Comparison of ENCODE assay signal across 13 cellular contexts in the genomic region with DNA sequence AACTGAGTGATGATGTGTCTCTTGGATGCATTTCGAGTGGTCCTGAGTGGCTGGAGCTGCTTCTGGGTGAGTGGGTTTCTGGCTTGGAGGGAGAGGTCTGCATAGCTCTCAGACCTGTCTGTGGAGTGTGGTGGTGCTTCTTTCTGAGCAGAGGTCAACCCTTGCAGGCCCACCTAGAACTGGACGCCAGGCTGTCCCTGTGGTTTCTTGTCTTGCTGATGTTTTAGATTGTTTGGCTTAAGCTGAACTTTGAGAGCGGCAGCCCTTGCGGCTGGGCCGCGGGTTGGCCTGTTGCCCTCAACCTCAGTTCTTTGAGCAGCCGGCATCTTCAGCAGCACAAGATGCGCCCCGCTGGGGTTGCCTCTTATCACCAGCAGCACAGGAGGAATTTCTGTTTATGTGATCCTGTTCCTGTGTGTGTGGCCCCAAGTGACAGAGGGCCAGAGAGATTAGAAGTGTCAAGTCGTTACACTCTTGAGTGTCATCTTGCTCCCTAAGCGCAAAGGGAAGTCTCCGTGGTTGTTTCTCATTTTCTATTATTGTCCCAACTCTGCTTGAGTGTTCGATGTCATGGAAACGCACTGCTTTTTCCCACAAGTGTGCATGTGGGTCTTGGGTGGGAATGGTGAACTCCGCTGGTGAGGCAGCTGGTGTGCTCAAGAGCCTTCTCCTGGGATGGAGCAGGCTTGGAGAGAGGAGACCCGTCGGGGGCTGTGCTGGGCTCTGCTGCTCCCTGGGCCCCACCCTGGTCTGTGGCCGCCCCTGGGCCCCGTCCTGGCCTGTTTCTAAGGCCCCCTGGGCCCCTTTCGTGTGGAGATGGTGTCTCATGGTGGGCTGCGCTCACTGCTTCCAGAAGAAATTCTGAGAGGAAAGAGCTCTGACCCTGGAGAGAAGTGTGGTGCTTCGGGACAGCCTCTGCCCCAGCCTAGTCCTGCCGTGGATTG. TPM values are rescaled to one million over a fixed set of nuclear protein-coding genes. Genes with fewer than 3 reads are reported as not detected.
DNase-seq lines count a peak whose midpoint lies in the region; ATAC-seq, FAIRE-seq and TF ChIP-seq lines count a peak whose summit lies in the region.
"Had no signal": no experiment of that assay in that cellular context is flagged by ENCODE, and none has a peak within 500 bp of the region (broad histone marks: within the 10 kb centered on the region; RNA-seq: fewer than 3 reads in every experiment).

No MANE protein-coding gene starts in this region.

- CTCF ChIA-PET in K562 (lab: Yijun Ruan, JAX; ENCODE audit: low intra/inter-chr PET ratio) = no interaction called here

- H3K14ac ChIP-seq in mesenchymal stem cell (ENCODE audit: low read length in 2 of 2) = no peak overlapping the region

- H3K4me3 ChIP-seq in K562 (no peak overlapping the region), mesenchymal stem cell (ENCODE audit: insufficient read depth in 1 of 2, low read depth in 1 of 2, low read length in 2 of 2) (no peak overlapping the region)

- H3K23ac ChIP-seq in mesenchymal stem cell (ENCODE audit: low read length in 2 of 2) = peak overlapping the region in 1 of 2 experiments; percentile 55

- H4K20me1 ChIP-seq in K562 (replicated peaks; ENCODE audit: control insufficient read depth, insufficient read depth, low read length) = peaks cover 18% of the 10 kb centered on the region

- intact Hi-C loops in K562 (cut with micrococcal nuclease) = loop anchor here (1.0 to 5.0 kb wide), 4 partner anchors 135 to 409 kb away; a partner anchor contains a TSS

- H3K36me3 ChIP-seq in K562 (ENCODE audit: control insufficient read depth, insufficient read depth, low read length) (peaks cover 75% of the 10 kb centered on the region), mesenchymal stem cell (ENCODE audit: control insufficient read depth in 1 of 2, insufficient read depth in 2 of 2, low read depth in 1 of 2, low read length in 2 of 2) (peaks cover 59 to 89% of the 10 kb centered on the region in 2 experiments)

- DNase-seq in CMK (ENCODE audit: low read depth) (peak; percentile 97), OCI-M1 (lab: John Stamatoyannopoulos, UW) (peak; percentile 99), K562 (ENCODE audit: extremely low read depth in 1 of 4, low spot score in 3 of 4) (peak; percentile 88 to 99 (median 90)), mesenchymal stem cell (peak; percentile 7), NCI-H2107 treated with DMSO at 0.1 percent for 48 hours (lab: John Stamatoyannopoulos, UW; ENCODE audit: unreplicated experiment) (no peak), AG08395 (ENCODE audit: low spot score) (no peak), NCI-H748 (lab: John Stamatoyannopoulos, UW; ENCODE audit: unreplicated experiment) (no peak)
- DNase-seq: naive thymus-derived CD8-positive, alpha-beta T cell; NCI-H526 treated with DMSO at 0.1 percent for 48 hours; stimulated activated CD4-positive, alpha-beta T cell treated with anti-CD3 and anti-CD28 coated beads, Interleukin-12 subunit alpha, Interleukin-12 subunit beta, amount 100 ng/mL, for 4 hours; stimulated activated CD8-positive, alpha-beta memory T cell treated with anti-CD3 and anti-CD28 coated beads, Interleukin-4, amount 100 ng/mL, for 48 hours had no signal

- no peak overlapping the region for H2BK120ac ChIP-seq in mesenchymal stem cell (ENCODE audit: low read depth, low read length)

- in situ Hi-C loops in K562 (cut with MboI) = no loop called here

- TF ChIP-seq RAD21 in K562 (CRISPR knock-in tag; conservative IDR thresholded peaks at IDR 0.05 in 1 of 2, IDR thresholded peaks at IDR 0.05 in 1 of 2) = peak in 1 of 2 experiments; percentile 22; a peak in 3 of 4 replicates

- peak overlapping the region; percentile 42 to 78; a peak in 3 of 4 replicates for H3K9ac ChIP-seq in K562 (ENCODE audit: insufficient read depth in 1 of 2, low read depth in 2 of 2, low read length in 2 of 2)
- no peak overlapping the region for H3K9ac ChIP-seq in mesenchymal stem cell (ENCODE audit: low read length)

- H3K9me3 ChIP-seq in K562 (replicated peaks; ENCODE audit: control insufficient read depth, insufficient read depth, low read depth, low read length) (no peaks in the 10 kb centered on the region), mesenchymal stem cell (ENCODE audit: control insufficient read depth, low read length) (no peaks in the 10 kb centered on the region)

- H3K27me3 ChIP-seq in K562 (ENCODE audit: control insufficient read depth in 2 of 2, insufficient read depth in 2 of 2, low read length in 2 of 2) (no peaks in the 10 kb centered on the region; a peak in 1 of 5 replicates), mesenchymal stem cell (ENCODE audit: control insufficient read depth in 1 of 2, insufficient read depth in 1 of 2, low read length in 2 of 2) (no peaks in the 10 kb centered on the region)

- H4K91ac ChIP-seq in mesenchymal stem cell (ENCODE audit: low read length) = no peak overlapping the region

- H2AK5ac ChIP-seq in mesenchymal stem cell (ENCODE audit: low read length, severe bottlenecking) = no peak overlapping the region

- peaks cover 9% of the 10 kb centered on the region for H3K9me1 ChIP-seq in K562 (ENCODE audit: control insufficient read depth, insufficient read depth, low read length)

- POLR2A ChIA-PET in K562 (lab: Yijun Ruan, JAX) = interaction anchor here (0.6 to 2.0 kb wide), 14 partner anchors 11 to 375 kb away, joined by 3 to 6 read pairs (median 4); a partner anchor contains a TSS

- peak; percentile 99 for FAIRE-seq in K562 (lab: Jason Lieb, UNC)

- TF ChIP-seq POLR2A in K562 (conservative IDR thresholded peaks at IDR 0.05) = no peak

- H2AFZ ChIP-seq in K562 (ENCODE audit: low read depth, low read length) (no peak overlapping the region), mesenchymal stem cell (ENCODE audit: low read depth, low read length) (no peak overlapping the region)

- ATAC-seq in K562 (peak; percentile 92), GM21367 (IDR thresholded peaks at IDR 0.05; ENCODE audit: unreplicated experiment) (no peak)
- ATAC-seq: naive thymus-derived CD8-positive, alpha-beta T cell had no signal

- H3K18ac ChIP-seq in mesenchymal stem cell (ENCODE audit: low read depth in 1 of 2, low read length in 2 of 2) = no peak overlapping the region

- 8% methylated on average over 20 of the region's 23 CpGs for WGBS in K562 (ENCODE audit: insufficient coverage, low coverage, missing lambda C conversion rate)
- WGBS in mesenchymal stem cell = 93% methylated on average over 23 of the region's 23 CpGs

- H2BK5ac ChIP-seq in mesenchymal stem cell (ENCODE audit: low read depth, low read length, poor library complexity, severe bottlenecking) = no peak overlapping the region

- TF ChIP-seq CTCF in K562 (IDR thresholded peaks at IDR 0.05 in 2 of 3, conservative IDR thresholded peaks at IDR 0.05 in 1 of 3; ENCODE audit: insufficient read depth in 2 of 3, low read depth in 1 of 3, low read length in 3 of 3) = no peak

- no peak overlapping the region for H2BK15ac ChIP-seq in mesenchymal stem cell (ENCODE audit: low read depth, poor library complexity, severe bottlenecking)

- H3K4me2 ChIP-seq in K562 (ENCODE audit: insufficient read depth, low read length) = peak overlapping the region; percentile 63
- no peak overlapping the region for H3K4me2 ChIP-seq in mesenchymal stem cell (ENCODE audit: low read length, poor library complexity, severe bottlenecking)

- peaks cover 38% of the 10 kb centered on the region for H3K79me1 ChIP-seq in mesenchymal stem cell (replicated peaks; ENCODE audit: low read length, poor library complexity, severe bottlenecking)

- no peak overlapping the region for H3K4ac ChIP-seq in mesenchymal stem cell (ENCODE audit: low read depth in 1 of 2, low read length in 2 of 2)

- H2BK12ac ChIP-seq in mesenchymal stem cell (ENCODE audit: low read length in 2 of 2) = no peak overlapping the region

- TF ChIP-seq EP300 in K562 (IDR thresholded peaks at IDR 0.05; ENCODE audit: low read length) = peak; percentile 99

- no TSS peak for BruUV-seq in K562 (replicated peaks; lab: Mats Ljungman, UMichigan)

- no peak overlapping the region for H4K8ac ChIP-seq in mesenchymal stem cell (ENCODE audit: low read length)

- peak overlapping the region; percentile 76 for H3K27ac ChIP-seq in K562 (ENCODE audit: extremely low read depth, low read depth, low read length)
- H3K27ac ChIP-seq in mesenchymal stem cell (ENCODE audit: low read length, poor library complexity, severe bottlenecking) = no peak overlapping the region
- H3K27ac ChIP-seq: C4-2B had no signal

- peaks cover 32% of the 10 kb centered on the region in 2 experiments for H3K4me1 ChIP-seq in K562 (replicated peaks in 1 of 2; ENCODE audit: control insufficient read depth in 2 of 2, insufficient read depth in 2 of 2, low read length in 2 of 2)
- peaks cover 3% of the 10 kb centered on the region for H3K4me1 ChIP-seq in mesenchymal stem cell (ENCODE audit: control insufficient read depth, insufficient read depth, low read depth, low read length)

- H3K79me2 ChIP-seq in K562 (ENCODE audit: control insufficient read depth, insufficient read depth, low read length) = peaks cover 10% of the 10 kb centered on the region; the same call in 2 of the 3 replicates

TF ChIP-seq in K562, 482 proteins besides CTCF, POLR2A, EP300 and RAD21 (continues in another document):
- TF ChIP-seq RB1 (IDR thresholded peaks at IDR 0.05; ENCODE audit: low read depth) (peak; percentile 61), CREM (IDR thresholded peaks at IDR 0.05; ENCODE audit: low read depth) (peak; percentile 89)

RNA-seq across cellular contexts. Expression of a gene that starts 20.1 kb away (rescaled TPM):
- total RNA-seq in K562 (2011; cell fraction: chromatin; rRNA removed; ENCODE audit: low replicate concordance) = 0.86 and 0.93 TPM in 2 replicates
- total RNA-seq in K562 (2011; cell fraction: nucleolus; rRNA removed) = 0.67 and 0.79 TPM in 2 replicates
- total RNA-seq in K562 (2011; cell fraction: nucleoplasm; rRNA removed) = 1.5 and 1.9 TPM in 2 replicates
- 0.37 TPM in 1 of 2 replicates, not detected in the other for total RNA-seq in K562 (2014; rRNA removed)
- total RNA-seq in K562 (2014; rRNA removed; fragmentation: Illumina TruSeq; extraction: Trizol) = 0.18 and 0.19 TPM in 2 replicates
- total RNA-seq in K562 (2015; rRNA removed; fragmentation: Illumina TruSeq; extraction: Trizol) = 0.33 and 0.45 TPM in 2 replicates
- 0.54 and 0.60 TPM in 2 replicates for total RNA-seq in K562 (2021)
- polyA plus RNA-seq in K562 (2011; rRNA removed) = 0.08 and 0.26 TPM in 2 replicates
- 0.18 TPM in 1 of 2 replicates, not detected in the other for polyA plus RNA-seq in K562 (2011; cell fraction: cytosol; rRNA removed)
- polyA plus RNA-seq in K562 (2011; cell fraction: nucleus; rRNA removed) = 0.60 and 0.74 TPM in 2 replicates
- polyA plus RNA-seq in K562 (2012) = 0.14 and 0.25 TPM in 2 replicates
- polyA plus RNA-seq in K562 (2014; fragmentation: Illumina TruSeq; extraction: Trizol) = 0.12 TPM in 1 of 2 replicates, not detected in the other
- polyA plus RNA-seq in K562 (2014; fragmentation: Nextera tagmentation; extraction: Ambion mirVana) = under 1 TPM in 1 of 2 experiments, not detected in 1; 0.11 TPM
- 0.24 TPM in 1 of 2 replicates, not detected in the other for polyA plus RNA-seq in K562 (2014; rRNA removed)
- 0.33 and 0.56 TPM in 2 replicates for polyA minus RNA-seq in K562 (2011; rRNA and poly(A)+ RNA removed)
- polyA minus RNA-seq in K562 (2011; cell fraction: cytosol; rRNA and poly(A)+ RNA removed) = not detected in 2 replicates
- polyA minus RNA-seq in K562 (2011; cell fraction: nucleus; rRNA and poly(A)+ RNA removed) = 0.67 TPM in 2 replicates
- 2.2 TPM for polyA plus RNA-seq in mesenchymal stem cell (2013, experiment 1 of 2)
- 2.0 TPM for polyA plus RNA-seq in mesenchymal stem cell (2013, experiment 2 of 2)

Comparison
In these comparisons a context has a peak if more than half of its experiments do, and no peak if none do; other contexts are left out.
1. DNase-seq: peak in CMK (single experiment), OCI-M1 (single experiment), K562 (4 of 4) and mesenchymal stem cell (single experiment); none in NCI-H2107 treated with DMSO at 0.1 percent for 48 hours (single experiment), AG08395 (single experiment) and NCI-H748 (single experiment).